In the genomic region with DNA sequence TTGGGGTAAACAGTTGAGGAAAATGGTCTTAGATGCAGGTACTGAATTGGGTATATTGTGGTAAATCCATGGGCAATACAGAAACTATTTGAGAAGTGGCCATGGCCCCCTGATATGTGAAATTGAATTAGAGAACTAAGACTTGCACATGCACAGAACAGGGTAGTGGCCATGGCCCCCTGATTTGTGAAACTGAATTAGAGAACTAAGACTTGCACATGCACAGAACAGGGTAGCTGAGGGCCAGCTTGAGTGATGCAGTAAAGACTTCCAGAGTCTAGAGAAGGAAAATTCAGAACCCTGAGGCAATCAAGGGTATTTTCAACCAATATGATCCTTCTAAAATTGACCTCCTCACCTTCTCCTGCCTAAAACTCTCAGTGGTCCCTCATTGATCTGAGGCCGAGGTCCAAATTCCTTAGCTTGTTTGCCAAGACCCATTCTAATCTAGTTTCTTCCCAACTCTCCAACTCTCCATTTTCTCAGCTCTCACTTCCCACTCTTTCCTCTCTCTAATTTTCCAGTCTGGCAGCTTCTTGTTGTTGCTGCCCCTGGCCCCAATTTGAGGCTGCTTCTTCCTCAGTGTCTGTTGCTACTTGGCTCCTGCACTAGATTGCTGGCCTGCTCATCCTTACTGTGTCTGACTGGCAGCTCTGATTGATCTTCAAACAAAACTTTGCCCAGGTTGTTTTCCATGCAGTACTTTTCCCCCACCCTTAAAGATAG, we compare ENCODE assay signal across 1 cellular context.
TF ChIP-seq lines count a peak whose summit lies in the region.

No MANE protein-coding gene starts in this region.

TF ChIP-seq in H1, 55 proteins besides CTCF, POLR2A, EP300 and RAD21:
- TF ChIP-seq, protein P1, sequence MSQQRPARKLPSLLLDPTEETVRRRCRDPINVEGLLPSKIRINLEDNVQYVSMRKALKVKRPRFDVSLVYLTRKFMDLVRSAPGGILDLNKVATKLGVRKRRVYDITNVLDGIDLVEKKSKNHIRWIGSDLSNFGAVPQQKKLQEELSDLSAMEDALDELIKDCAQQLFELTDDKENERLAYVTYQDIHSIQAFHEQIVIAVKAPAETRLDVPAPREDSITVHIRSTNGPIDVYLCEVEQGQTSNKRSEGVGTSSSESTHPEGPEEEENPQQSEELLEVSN (IDR thresholded peaks at IDR 0.05), result no peak
- TF ChIP-seq, protein P2, sequence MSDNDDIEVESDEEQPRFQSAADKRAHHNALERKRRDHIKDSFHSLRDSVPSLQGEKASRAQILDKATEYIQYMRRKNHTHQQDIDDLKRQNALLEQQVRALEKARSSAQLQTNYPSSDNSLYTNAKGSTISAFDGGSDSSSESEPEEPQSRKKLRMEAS (IDR thresholded peaks at IDR 0.05), result no peak
- TF ChIP-seq HDAC2 (IDR thresholded peaks at IDR 0.05; ENCODE audit: borderline replicate concordance in 1 of 2, low read depth in 2 of 2, low read length in 2 of 2) (no peak), SP2 (IDR thresholded peaks at IDR 0.05; ENCODE audit: low read length) (no peak), CEBPB (IDR thresholded peaks at IDR 0.05; ENCODE audit: low read depth, low read length) (no peak), KDM5A (IDR thresholded peaks at IDR 0.05; ENCODE audit: low read length) (no peak), TAF7 (optimal IDR thresholded peaks at IDR 0.05; ENCODE audit: borderline replicate concordance, low read depth, low read length) (no peak), CHD2 (IDR thresholded peaks at IDR 0.05; ENCODE audit: low read length) (no peak), CTBP2 (IDR thresholded peaks at IDR 0.05; ENCODE audit: borderline replicate concordance, insufficient read depth, insufficient read length, low read length) (no peak), BCL11A (IDR thresholded peaks at IDR 0.05; ENCODE audit: low read depth in 2 of 2, low read length in 2 of 2) (no peak), RFX5 (IDR thresholded peaks at IDR 0.05; ENCODE audit: borderline replicate concordance, low read depth, low read length) (no peak), EGR1 (IDR thresholded peaks at IDR 0.05; ENCODE audit: borderline replicate concordance, low read depth, low read length) (no peak), CREB1 (IDR thresholded peaks at IDR 0.05) (no peak), GABPA (IDR thresholded peaks at IDR 0.05; ENCODE audit: borderline replicate concordance, insufficient read depth, low read length) (no peak)
- TF ChIP-seq, protein P3, sequence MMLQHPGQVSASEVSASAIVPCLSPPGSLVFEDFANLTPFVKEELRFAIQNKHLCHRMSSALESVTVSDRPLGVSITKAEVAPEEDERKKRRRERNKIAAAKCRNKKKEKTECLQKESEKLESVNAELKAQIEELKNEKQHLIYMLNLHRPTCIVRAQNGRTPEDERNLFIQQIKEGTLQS (IDR thresholded peaks at IDR 0.05; ENCODE audit: insufficient read depth, low read depth, low read length), result no peak
- TF ChIP-seq, protein P4, sequence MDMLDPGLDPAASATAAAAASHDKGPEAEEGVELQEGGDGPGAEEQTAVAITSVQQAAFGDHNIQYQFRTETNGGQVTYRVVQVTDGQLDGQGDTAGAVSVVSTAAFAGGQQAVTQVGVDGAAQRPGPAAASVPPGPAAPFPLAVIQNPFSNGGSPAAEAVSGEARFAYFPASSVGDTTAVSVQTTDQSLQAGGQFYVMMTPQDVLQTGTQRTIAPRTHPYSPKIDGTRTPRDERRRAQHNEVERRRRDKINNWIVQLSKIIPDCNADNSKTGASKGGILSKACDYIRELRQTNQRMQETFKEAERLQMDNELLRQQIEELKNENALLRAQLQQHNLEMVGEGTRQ (IDR thresholded peaks at IDR 0.05; ENCODE audit: low read length), result no peak
